ENCODE assay signal across 9 cellular contexts in genomic region chr19:932647-933552, GRCh38. TPM values are rescaled to one million over a fixed set of nuclear protein-coding genes. Genes with fewer than 3 reads are reported as not detected.
DNase-seq lines count a peak whose midpoint lies in the region; ATAC-seq and TF ChIP-seq lines count a peak whose summit lies in the region.
"Had no signal": no experiment of that assay in that cellular context is flagged by ENCODE, and none has a peak within 500 bp of the region (broad histone marks: within the 10 kb centered on the region; RNA-seq: fewer than 3 reads in every experiment).

No MANE protein-coding gene starts in this region.

- TF ChIP-seq POLR2A in prostate gland (IDR thresholded peaks at IDR 0.05): no peak

- no peaks in the 10 kb centered on the region for H3K9me3 Mint-ChIP-seq in activated T-helper 17 cell treated with anti-CD3 and anti-CD28 coated beads, Interleukin-2, amount 50 U/mL, for 72 hours

- DNase-seq in AG04450 (ENCODE audit: low read depth, low spot score) (peak; percentile 85), fibroblast of villous mesenchyme (ENCODE audit: low read depth) (peak; percentile 97), prostate gland (ENCODE audit: low spot score) (no peak), NCI-H1105 (lab: John Stamatoyannopoulos, UW) (no peak)

- H3K4me1 Mint-ChIP-seq in activated T-helper 17 cell treated with anti-CD3 and anti-CD28 coated beads, Interleukin-2, amount 50 U/mL, for 72 hours: peaks cover 4% of the 10 kb centered on the region

- H3K9me3 ChIP-seq in AG04450 (ENCODE audit: control insufficient read depth, insufficient read depth, low read length) (peaks cover 7% of the 10 kb centered on the region; the same call in 1 of the 2 replicates), HEK293 (ENCODE audit: control insufficient read depth, insufficient read depth, low read depth, low read length) (no peaks in the 10 kb centered on the region), prostate gland (no peaks in the 10 kb centered on the region)

- H3K27ac Mint-ChIP-seq in activated T-helper 17 cell treated with anti-CD3 and anti-CD28 coated beads, Interleukin-2, amount 50 U/mL, for 72 hours: peak overlapping the region; percentile 68

- H3K36me3 Mint-ChIP-seq in activated T-helper 17 cell treated with anti-CD3 and anti-CD28 coated beads, Interleukin-2, amount 50 U/mL, for 72 hours (ENCODE audit: low read depth): peaks cover 24% of the 10 kb centered on the region

- WGBS in prostate gland: 50% methylated on average over 54 of the region's 54 CpGs

- POLR2A ChIA-PET in AG04450 (lab: Yijun Ruan, JAX) (interaction anchor here (0.8 to 2.3 kb wide), 5 partner anchors 29 to 336 kb away, joined by 3 to 11 read pairs (median 4); partner anchors contain the start of genes CIRBP and WDR18), HEK293 (lab: Yijun Ruan, JAX) (interaction anchor here (0.6 kb wide), 1 partner anchor 93 kb away, joined by 4 read pairs; no protein-coding TSS in a partner anchor)

- ATAC-seq in activated T-helper 17 cell treated with anti-CD3 and anti-CD28 coated beads, Interleukin-2, amount 50 U/mL, for 72 hours (replicated peaks): peak; percentile 19
- no peak for ATAC-seq in GM21515 (IDR thresholded peaks at IDR 0.05; ENCODE audit: unreplicated experiment)
- no peak for ATAC-seq in GM21529 (IDR thresholded peaks at IDR 0.05; ENCODE audit: unreplicated experiment)

- peak overlapping the region; percentile 71 for H3K4me3 Mint-ChIP-seq in activated T-helper 17 cell treated with anti-CD3 and anti-CD28 coated beads, Interleukin-2, amount 50 U/mL, for 72 hours

- H3K27ac ChIP-seq in AG04450 (ENCODE audit: low read depth, low read length): peak overlapping the region; percentile 91
- 0 out of 2 replicates have a peak overlapping the region, but pooled peaks have one; percentile 46 for H3K27ac ChIP-seq in HEK293 (ENCODE audit: extremely low read depth, low read depth, low read length)
- H3K27ac ChIP-seq in prostate gland: peak overlapping the region; percentile 67 to 73

- H3K27me3 ChIP-seq in AG04450 (ENCODE audit: control insufficient read depth, insufficient read depth, low read length) (no peaks in the 10 kb centered on the region), prostate gland (replicated peaks; ENCODE audit: insufficient read depth) (no peaks in the 10 kb centered on the region)

- CTCF ChIA-PET in AG04450 (lab: Charles Lee): no interaction called here
- CTCF ChIA-PET in HEK293 (lab: Yijun Ruan, JAX): interaction anchor here (0.6 to 0.9 kb wide), 2 partner anchors 30 to 333 kb away, joined by 3 read pairs; no protein-coding TSS in a partner anchor

- TF ChIP-seq CTCF in AG04450 (IDR thresholded peaks at IDR 0.05; ENCODE audit: low read depth, low read length) (no peak), HEK293 (tag by site-specific recombination; IDR thresholded peaks at IDR 0.05) (no peak), fibroblast of villous mesenchyme (IDR thresholded peaks at IDR 0.05; ENCODE audit: insufficient read depth, low read depth, low read length) (peak; percentile 22), prostate gland (IDR thresholded peaks at IDR 0.05) (peak in 1 of 4 experiments; percentile 13)

- H3K4me1 ChIP-seq in HEK293 (ENCODE audit: control insufficient read depth, insufficient read depth, low read length) (no peaks in the 10 kb centered on the region), prostate gland (replicated peaks) (peaks cover 27% of the 10 kb centered on the region)

- H3K4me3 ChIP-seq in AG04450 (ENCODE audit: low read depth, low read length) (peak overlapping the region; percentile 41), HEK293 (ENCODE audit: low read depth, low read length) (no peak overlapping the region), fibroblast of villous mesenchyme (ENCODE audit: low read depth, low read length) (peak overlapping the region; percentile 49), prostate gland (no peak overlapping the region)

- intact Hi-C loops in prostate gland (cut with DNase I): no loop called here

- H3K27me3 Mint-ChIP-seq in activated T-helper 17 cell treated with anti-CD3 and anti-CD28 coated beads, Interleukin-2, amount 50 U/mL, for 72 hours: no peaks in the 10 kb centered on the region

- H3K36me3 ChIP-seq in HEK293 (ENCODE audit: control insufficient read depth in 2 of 2, insufficient read depth in 1 of 2, low read length in 2 of 2) (peaks cover 0 to 42% of the 10 kb centered on the region in 2 experiments; a peak in 2 of 3 replicates), prostate gland (no peaks in the 10 kb centered on the region)

TF ChIP-seq in HEK293, 187 proteins besides CTCF, POLR2A, EP300 and RAD21 (continues in another document):
- TF ChIP-seq ZNF664 (tag by site-specific recombination; IDR thresholded peaks at IDR 0.05): no peak
- TF ChIP-seq ZNF585B (tag by site-specific recombination; IDR thresholded peaks at IDR 0.05): no peak
- no peak for TF ChIP-seq ZNF146 (tag by site-specific recombination; IDR thresholded peaks at IDR 0.05)
- TF ChIP-seq SP2 (tag by site-specific recombination; IDR thresholded peaks at IDR 0.05): peak; percentile 10; the same call in 1 of the 2 replicates
- TF ChIP-seq ZNF350 (tag by site-specific recombination; IDR thresholded peaks at IDR 0.05): no peak
- TF ChIP-seq ZBTB8A (tag by site-specific recombination; IDR thresholded peaks at IDR 0.05): peak; percentile 46; the same call in 1 of the 2 replicates
- TF ChIP-seq ZNF341 (tag by site-specific recombination; IDR thresholded peaks at IDR 0.05; ENCODE audit: low read depth): no peak
- TF ChIP-seq ZBTB11 (tag by site-specific recombination; conservative IDR thresholded peaks at IDR 0.05; ENCODE audit: low read depth): no peak
- no peak for TF ChIP-seq ELK4 (IDR thresholded peaks at IDR 0.05; ENCODE audit: borderline replicate concordance, low read depth, low read length)
- no peak for TF ChIP-seq ZSCAN16 (tag by site-specific recombination; IDR thresholded peaks at IDR 0.05)
- no peak for TF ChIP-seq ZFP3 (tag by site-specific recombination; IDR thresholded peaks at IDR 0.05; ENCODE audit: low read depth)

RNA-seq across cellular contexts. Expression of gene ARID3A, which starts 7.1 kb away (rescaled TPM):
- 7.6 and 12.2 TPM in 2 replicates for polyA plus RNA-seq in AG04450 (2011; rRNA removed)
- polyA minus RNA-seq in AG04450 (2011; rRNA and poly(A)+ RNA removed): 29.7 and 32.4 TPM in 2 replicates
- 10 to 100 TPM; 50.3 to 79.3 TPM for total RNA-seq in activated T-helper 17 cell treated with anti-CD3 and anti-CD28 coated beads, Interleukin-2, amount 50 U/mL, for 72 hours
- total RNA-seq in fibroblast of villous mesenchyme: 39.3 and 45.8 TPM in 2 replicates
- total RNA-seq in prostate gland: 10 to 100 TPM in 1 of 2 donors, 1 to 10 TPM in 1; 3.8 to 18.7 TPM

RNA-seq across cellular contexts. Expression of gene KISS1R, which starts 15.8 kb away (rescaled TPM):
- not detected in 2 replicates for polyA plus RNA-seq in AG04450 (2011; rRNA removed)
- not detected in 2 replicates for polyA minus RNA-seq in AG04450 (2011; rRNA and poly(A)+ RNA removed)
- 10 to 100 TPM; 17.5 to 53.1 TPM for total RNA-seq in activated T-helper 17 cell treated with anti-CD3 and anti-CD28 coated beads, Interleukin-2, amount 50 U/mL, for 72 hours
- total RNA-seq in fibroblast of villous mesenchyme (not detected in 2 replicates), prostate gland (not detected)

RNA-seq across cellular contexts. Expression of gene R3HDM4, which starts 19.9 kb away (rescaled TPM):
- 24.0 and 30.9 TPM in 2 replicates for polyA plus RNA-seq in AG04450 (2011; rRNA removed)
- polyA minus RNA-seq in AG04450 (2011; rRNA and poly(A)+ RNA removed): 16.4 and 20.4 TPM in 2 replicates
- total RNA-seq in activated T-helper 17 cell treated with anti-CD3 and anti-CD28 coated beads, Interleukin-2, amount 50 U/mL, for 72 hours: 10 to 100 TPM; 78.5 to 79.3 TPM
- total RNA-seq in fibroblast of villous mesenchyme: 26.3 and 31.6 TPM in 2 replicates
- total RNA-seq in prostate gland: 10 to 100 TPM; 36.9 to 58.7 TPM

RNA-seq across cellular contexts. Expression of gene RNU6-9, which starts 39.6 kb away (rescaled TPM):
- not detected in 2 replicates for polyA plus RNA-seq in AG04450 (2011; rRNA removed)
- under 0.01 TPM in 1 of 2 replicates, not detected in the other for polyA minus RNA-seq in AG04450 (2011; rRNA and poly(A)+ RNA removed)
- total RNA-seq in activated T-helper 17 cell treated with anti-CD3 and anti-CD28 coated beads, Interleukin-2, amount 50 U/mL, for 72 hours: not detected
- total RNA-seq in fibroblast of villous mesenchyme (not detected in 2 replicates), prostate gland (not detected)
- polyA plus RNA-seq: adipose tissue had no signal

RNA-seq across cellular contexts. Expression of gene MED16, which starts 39.9 kb away (rescaled TPM):
- polyA plus RNA-seq in AG04450 (2011; rRNA removed): 22.7 and 31.7 TPM in 2 replicates
- 22.3 and 29.1 TPM in 2 replicates for polyA minus RNA-seq in AG04450 (2011; rRNA and poly(A)+ RNA removed)
- total RNA-seq in activated T-helper 17 cell treated with anti-CD3 and anti-CD28 coated beads, Interleukin-2, amount 50 U/mL, for 72 hours: 10 to 100 TPM; 60.4 to 64.1 TPM
- total RNA-seq in fibroblast of villous mesenchyme (26.8 and 30.0 TPM in 2 replicates), prostate gland (100 to 1,000 TPM in 1 of 2 donors, 10 to 100 TPM in 1; 65.1 to 114 TPM)

Comparison
In these comparisons a context has a peak if more than half of its experiments do, and no peak if none do; other contexts are left out.
1. DNase-seq: peak in AG04450 (single experiment) and fibroblast of villous mesenchyme (single experiment); none in prostate gland (single experiment) and NCI-H1105 (single experiment).
2. H3K4me3 ChIP-seq: peak in AG04450 (single experiment) and fibroblast of villous mesenchyme (single experiment); none in HEK293 (single experiment) and prostate gland (0 of 2).
3. RNA of gene KISS1R, which starts 15.8 kb away (total RNA-seq): 17.5 to 53.1 TPM in activated T-helper 17 cell treated with anti-CD3 and anti-CD28 coated beads, Interleukin-2, amount 50 U/mL, for 72 hours; not detected in fibroblast of villous mesenchyme and not detected in prostate gland; every median in the first group is over 10 times any median in the second.
4. Peak in every context shown above with its lines, with median percentiles within 50 percentile points of each other: H3K27ac ChIP-seq.